Comparison of ENCODE assay signal across 8 cellular contexts in genomic region chr5:180785794-180786221, GRCh38. TPM values are rescaled to one million over a fixed set of nuclear protein-coding genes. Genes with fewer than 3 reads are reported as not detected.
DNase-seq lines count a peak whose midpoint lies in the region; ATAC-seq and TF ChIP-seq lines count a peak whose summit lies in the region.

No MANE protein-coding gene starts in this region.

- POLR2A ChIA-PET in Panc1 (lab: Charles Lee), result no interaction called here

- DNase-seq in AG20443 (ENCODE audit: low spot score) (peak; percentile 79), Panc1 (ENCODE audit: low read depth, low spot score) (no peak), HK-2 (ENCODE audit: unreplicated experiment) (no peak), HAP-1 (ENCODE audit: low spot score in 2 of 2) (no peak), midbrain (lab: John Stamatoyannopoulos, UW) (no peak)

- H3K27ac ChIP-seq in Panc1 (ENCODE audit: low read length), result peak overlapping the region; percentile 39

- no TSS peak for BruUV-seq in Panc1 (replicated peaks; lab: Mats Ljungman, UMichigan)

- ATAC-seq in Panc1 (peak; percentile 27; the same call in 1 of the 2 replicates), esophagus mucosa (peak; percentile 54), GM21367 (IDR thresholded peaks at IDR 0.05; ENCODE audit: unreplicated experiment) (no peak)

- CTCF ChIA-PET in Panc1 (lab: Charles Lee), result interaction anchor here (0.5 to 1.1 kb wide), 2 partner anchors 16 to 70 kb away, joined by 3 read pairs; partner anchors contain the start of gene MGAT1

- peaks cover 54% of the 10 kb centered on the region for H3K4me1 Mint-ChIP-seq in nephron

- peak overlapping the region in 2 of 3 experiments; percentile 7 to 66 for H3K4me3 Mint-ChIP-seq in nephron

- peak overlapping the region; percentile 94 to 96 (median 96) for H3K27ac Mint-ChIP-seq in nephron

- H3K9me3 ChIP-seq in Panc1 (ENCODE audit: control insufficient read depth, insufficient read depth, low read depth, low read length), result no peaks in the 10 kb centered on the region
- no peaks in the 10 kb centered on the region for H3K9me3 ChIP-seq in HAP-1

- H3K27me3 ChIP-seq in Panc1 (ENCODE audit: control insufficient read depth, insufficient read depth, low read length), result no peaks in the 10 kb centered on the region
- no peaks in the 10 kb centered on the region for H3K27me3 ChIP-seq in HAP-1 (ENCODE audit: low read depth)

- H3K4me1 ChIP-seq in Panc1 (ENCODE audit: control insufficient read depth, insufficient read depth, low read length) (peaks cover 18% of the 10 kb centered on the region), HAP-1 (no peaks in the 10 kb centered on the region)

- no peaks in the 10 kb centered on the region for H3K9me3 Mint-ChIP-seq in nephron

- intact Hi-C loops in Panc1 (cut with micrococcal nuclease; ENCODE audit: unreplicated experiment), result loop anchor here (5.0 kb wide), 1 partner anchor 71 kb away; no protein-coding TSS in a partner anchor

- no peaks in the 10 kb centered on the region for H3K27me3 Mint-ChIP-seq in nephron (ENCODE audit: low read depth)

- TF ChIP-seq CTCF in Panc1 (IDR thresholded peaks at IDR 0.05) (no peak), nephron (IDR thresholded peaks at IDR 0.05; ENCODE audit: unreplicated experiment in 3 of 3) (no peak)

- peaks cover 10% of the 10 kb centered on the region for H3K36me3 Mint-ChIP-seq in nephron (ENCODE audit: low read depth)

- in situ Hi-C loops in Panc1 (cut with HindIII; ENCODE audit: low pct_unique_long_range_greater_than_20kb, low sequenced_read_pairs), result no loop called here
- in situ Hi-C loops in HAP-1 (cut with MboI; ENCODE audit: low sequenced_read_pairs), result no loop called here

- H3K4me3 ChIP-seq in Panc1 (ENCODE audit: low read depth in 2 of 2, low read length in 2 of 2) (no peak overlapping the region), HAP-1 (no peak overlapping the region)

- H3K36me3 ChIP-seq in Panc1 (ENCODE audit: control insufficient read depth, insufficient read depth, low read length) (no peaks in the 10 kb centered on the region), HAP-1 (replicated peaks) (no peaks in the 10 kb centered on the region)

RNA-seq across cellular contexts. Expression of gene MGAT1, which starts 16.8 kb away (rescaled TPM):
- total RNA-seq in Panc1 (2021; ENCODE audit: unreplicated experiment) (113 TPM), esophagus mucosa (64.6 TPM)
- polyA plus RNA-seq in Panc1 (2012; ENCODE audit: insufficient read length), result 116 TPM

RNA-seq across cellular contexts. Expression of gene OR2Y1, which starts 46.0 kb away (rescaled TPM):
- total RNA-seq in Panc1 (2021; ENCODE audit: unreplicated experiment) (not detected), esophagus mucosa (not detected)
- polyA plus RNA-seq in Panc1 (2012; ENCODE audit: insufficient read length), result not detected
